8 cellular contexts compared by ENCODE assay signal in the genomic region with DNA sequence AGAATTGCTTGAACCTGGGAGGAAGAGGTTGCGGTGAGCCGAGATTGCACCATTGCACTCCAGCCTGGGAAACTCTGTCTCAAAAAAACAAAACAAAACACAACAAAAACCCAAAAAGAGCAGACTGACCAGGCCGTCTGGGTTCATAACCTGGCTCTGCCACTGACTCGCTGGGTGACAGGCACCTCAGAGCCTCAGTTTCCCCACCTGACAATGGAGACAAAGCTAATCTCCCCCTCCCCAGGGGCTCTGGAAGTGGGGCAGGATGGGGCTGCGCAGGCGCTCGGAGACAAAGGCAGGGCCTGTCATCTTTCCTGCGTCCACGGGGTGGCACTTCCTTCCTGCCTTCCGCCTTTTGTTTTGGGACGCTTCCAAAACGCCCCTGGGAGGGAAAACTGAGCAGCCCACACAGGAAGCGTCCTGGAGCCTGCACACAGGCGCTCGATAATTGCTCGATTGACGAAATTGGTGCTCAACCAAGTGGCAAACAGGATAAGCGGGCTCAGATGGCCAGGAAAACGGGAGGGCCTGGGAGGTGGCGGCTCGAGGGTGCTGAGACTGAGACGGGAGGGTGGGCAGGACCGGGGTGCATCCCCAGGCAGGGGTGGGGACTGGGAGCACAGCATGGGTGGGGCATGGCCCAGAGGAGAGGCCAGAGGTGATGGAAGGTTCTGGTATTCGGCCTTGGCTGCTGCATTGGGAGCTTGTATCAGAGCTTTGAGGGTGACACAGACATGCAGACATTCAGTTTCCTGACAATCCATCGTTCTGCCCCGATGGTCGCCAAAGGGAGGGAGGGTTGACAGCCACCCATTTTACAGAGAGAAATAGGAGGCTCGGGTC. TPM values are rescaled to one million over a fixed set of nuclear protein-coding genes. Genes with fewer than 3 reads are reported as not detected.
DNase-seq lines count a peak whose midpoint lies in the region; ATAC-seq and TF ChIP-seq lines count a peak whose summit lies in the region.

No MANE protein-coding gene starts in this region.

- CTCF ChIA-PET in Calu3 (lab: Charles Lee), result interaction anchor here (1.6 kb wide), 1 partner anchor 66 kb away, joined by 5 read pairs; no protein-coding TSS in a partner anchor

- intact Hi-C loops in Calu3 (cut with micrococcal nuclease; ENCODE audit: unreplicated experiment), result loop anchor here (2.0 to 10.0 kb wide), 2 partner anchors 65 to 103 kb away; no protein-coding TSS in a partner anchor

- no peaks in the 10 kb centered on the region for H3K27me3 Mint-ChIP-seq in Calu3 (ENCODE audit: unreplicated experiment)
- H3K27me3 Mint-ChIP-seq in naive B cell, result peaks cover 20 to 45% (median 28%) of the 10 kb centered on the region in 3 donors

- ATAC-seq in naive B cell (ENCODE audit: low read depth in 2 of 2) (peak; percentile 20 to 52), GM19395 (IDR thresholded peaks at IDR 0.05; ENCODE audit: unreplicated experiment) (no peak)

- H3K9me3 Mint-ChIP-seq in Calu3 (ENCODE audit: low read depth, unreplicated experiment) (no peaks in the 10 kb centered on the region), naive B cell (no peaks in the 10 kb centered on the region)

- peak overlapping the region; percentile 44 for H3K4me3 Mint-ChIP-seq in Calu3 (ENCODE audit: low read depth, unreplicated experiment)
- H3K4me3 Mint-ChIP-seq in naive B cell, result peak overlapping the region in 5 of 8 donors; percentile 33 to 70 (median 47)

- TF ChIP-seq CTCF in Calu3 (IDR thresholded peaks at IDR 0.05; ENCODE audit: unreplicated experiment), result no peak
- peak; percentile 68 for TF ChIP-seq CTCF in fibroblast of pulmonary artery (IDR thresholded peaks at IDR 0.05; ENCODE audit: low read length, missing control alignments)

- H3K9ac ChIP-seq in stomach smooth muscle (ENCODE audit: low read length in 2 of 2), result peak overlapping the region; percentile 50 to 51

- DNase-seq in Calu3, result peak; percentile 78
- peak; percentile 77 to 82 for DNase-seq in Kasumi-1 (lab: John Stamatoyannopoulos, UW)
- peak; percentile 96 for DNase-seq in RPMI7951 (ENCODE audit: low read depth)
- peak; percentile 41 for DNase-seq in activated effector memory CD4-positive, alpha-beta T cell treated with Interleukin-2 at 50 U/mL for 16 hours
- DNase-seq in fibroblast of pulmonary artery (ENCODE audit: low read depth), result peak; percentile 91
- DNase-seq in naive B cell, result no peak

- no peaks in the 10 kb centered on the region for H3K9me3 ChIP-seq in stomach smooth muscle (ENCODE audit: control insufficient read depth in 2 of 2, low read length in 2 of 2)

- H3K4me3 ChIP-seq in fibroblast of pulmonary artery (replicated peaks; ENCODE audit: low read depth, low read length) (peak overlapping the region; percentile 14), stomach smooth muscle (ENCODE audit: low read length in 2 of 2) (peak overlapping the region in 1 of 2 donors; percentile 59)

- no peaks in the 10 kb centered on the region for H3K27me3 ChIP-seq in stomach smooth muscle (ENCODE audit: control insufficient read depth in 1 of 2, insufficient read depth in 2 of 2, low read length in 2 of 2)

- no TSS peak for BruUV-seq in Calu3 (replicated peaks; lab: Mats Ljungman, UMichigan)

- peaks cover 81% of the 10 kb centered on the region for H3K36me3 Mint-ChIP-seq in Calu3 (ENCODE audit: insufficient read depth, unreplicated experiment)
- H3K36me3 Mint-ChIP-seq in naive B cell, result peaks cover 0 to 5% of the 10 kb centered on the region in 2 donors

- peak overlapping the region; percentile 75 for H3K27ac ChIP-seq in stomach smooth muscle (ENCODE audit: low read length)

- H3K4me1 ChIP-seq in stomach smooth muscle (ENCODE audit: control insufficient read depth, insufficient read depth, low read length), result peaks cover 38% of the 10 kb centered on the region

- peaks cover 0 to 2% of the 10 kb centered on the region in 2 donors for H3K36me3 ChIP-seq in stomach smooth muscle (ENCODE audit: control insufficient read depth in 2 of 2, insufficient read depth in 2 of 2, low read length in 2 of 2)

- H3K4me1 Mint-ChIP-seq in Calu3 (ENCODE audit: low read depth, unreplicated experiment) (peaks cover 12% of the 10 kb centered on the region), naive B cell (peaks cover 13 to 21% (median 21%) of the 10 kb centered on the region in 3 donors)

- H3K27ac Mint-ChIP-seq in Calu3 (ENCODE audit: unreplicated experiment), result peak overlapping the region; percentile 39
- H3K27ac Mint-ChIP-seq in naive B cell, result no peak overlapping the region

RNA-seq across cellular contexts. Expression of a gene that starts 17.8 kb away (rescaled TPM):
- 31.8 and 36.4 TPM in 2 replicates for total RNA-seq in Calu3 (2022)
- 57.7 and 85.1 TPM in 2 replicates for total RNA-seq in RPMI7951 (2014; rRNA removed; shearing (Covaris generic))
- polyA plus RNA-seq in naive B cell (ENCODE audit: low read depth in 6 of 6), result not detected

RNA-seq across cellular contexts. Expression of a gene that starts 48.5 kb away (rescaled TPM):
- total RNA-seq in Calu3 (2022), result 289 and 294 TPM in 2 replicates
- total RNA-seq in RPMI7951 (2014; rRNA removed; shearing (Covaris generic)), result 44.0 and 46.7 TPM in 2 replicates
- polyA plus RNA-seq in naive B cell (ENCODE audit: low read depth in 6 of 6), result 1 to 10 TPM in 3 of 6 donors, under 1 TPM in 3; 0.35 to 2.6 (median 1.0) TPM

RNA-seq across cellular contexts. Expression of a gene that starts 59.6 kb away (rescaled TPM):
- total RNA-seq in Calu3 (2022), result 27.8 and 31.2 TPM in 2 replicates
- 88.9 and 115 TPM in 2 replicates for total RNA-seq in RPMI7951 (2014; rRNA removed; shearing (Covaris generic))
- under 1 TPM in 3 of 6 donors, not detected in 3; 0.09 to 0.57 (median 0.19) TPM for polyA plus RNA-seq in naive B cell (ENCODE audit: low read depth in 6 of 6)
